ENCODE assay signal across 9 cellular contexts in the genomic region with DNA sequence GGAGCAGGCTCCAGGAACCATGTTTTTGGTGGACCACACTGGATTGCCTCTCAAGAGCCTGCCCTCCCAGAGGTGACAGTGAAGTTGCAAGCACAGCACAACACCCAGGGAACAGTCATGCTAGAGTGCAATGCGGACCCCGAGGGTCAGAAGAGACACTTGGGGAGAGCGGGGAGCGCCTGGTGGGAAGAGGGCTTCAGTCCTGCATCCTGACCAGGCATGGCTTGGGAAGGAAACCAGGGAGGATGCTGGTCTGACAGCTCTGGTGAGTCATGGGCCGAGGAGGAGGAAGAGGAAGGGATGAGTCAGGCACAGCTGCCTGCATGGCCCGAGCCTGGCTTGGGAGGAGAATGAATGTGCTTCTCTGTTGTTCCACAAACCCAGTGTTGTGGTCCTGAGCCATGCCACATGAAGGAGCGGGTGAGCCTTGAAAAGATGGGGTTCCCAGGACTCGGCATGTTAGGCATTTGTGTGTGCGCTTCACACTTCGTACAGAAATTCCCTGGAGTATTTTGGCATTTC. TPM values are rescaled to one million over a fixed set of nuclear protein-coding genes. Genes with fewer than 3 reads are reported as not detected.
A peak's percentile ranks its signal among the peaks of the same experiment; 100 is the strongest.
DNase-seq lines count a peak whose midpoint lies in the region; ATAC-seq and TF ChIP-seq lines count a peak whose summit lies in the region.
"Had no signal": no experiment of that assay in that cellular context is flagged by ENCODE, and none has a peak within 500 bp of the region (broad histone marks: within the 10 kb centered on the region; RNA-seq: fewer than 3 reads in every experiment).

No MANE protein-coding gene starts in this region.

- H3K4me3 ChIP-seq in gastroesophageal sphincter (no peak overlapping the region), upper lobe of left lung (no peak overlapping the region)

- 63% methylated on average over 8 of the region's 10 CpGs; no CpG with 5 or more reads in 1 of the 2 donors for WGBS in gastroesophageal sphincter (ENCODE audit: low coverage in 1 of 2), 2 donors
- WGBS in upper lobe of left lung, 2 donors = 32 to 33% methylated on average over 9 to 10 of the region's 10 CpGs

- H3K4me1 Mint-ChIP-seq in activated T-cell treated with anti-CD3 and anti-CD28 coated beads, Interleukin-2, amount 50 U/mL, for 72 hours (ENCODE audit: low read depth) = peaks cover 22% of the 10 kb centered on the region
- H3K4me1 Mint-ChIP-seq in osteocyte (ENCODE audit: unreplicated experiment) = peaks cover 67% of the 10 kb centered on the region

- H3K36me3 ChIP-seq in gastroesophageal sphincter (no peaks in the 10 kb centered on the region), upper lobe of left lung (no peaks in the 10 kb centered on the region)

- H3K4me1 ChIP-seq in gastroesophageal sphincter (peaks cover 4 to 62% (median 18%) of the 10 kb centered on the region in 3 donors), upper lobe of left lung (peaks cover 25 to 61% (median 41%) of the 10 kb centered on the region in 4 donors)

- DNase-seq in DMS 273 (lab: John Stamatoyannopoulos, UW; ENCODE audit: unreplicated experiment) (peak; percentile 81), NOMO-1 treated with DMSO at 0.1 percent for 48 hours (lab: John Stamatoyannopoulos, UW; ENCODE audit: unreplicated experiment) (peak; percentile 68), osteocyte (ENCODE audit: extremely low spot score, unreplicated experiment) (peak; percentile 87), upper lobe of left lung (peak in 1 of 2 donors; percentile 88), NCI-H2227 (lab: John Stamatoyannopoulos, UW; ENCODE audit: unreplicated experiment) (no peak)
- DNase-seq in activated T-cell treated with anti-CD3 and anti-CD28 coated beads, Interleukin-2, amount 50 U/mL, for 72 hours = peak; percentile 64 to 73

- H3K27ac ChIP-seq in gastroesophageal sphincter (peak overlapping the region; percentile 43 to 89 (median 84)), upper lobe of left lung (peak overlapping the region; percentile 70 to 86 (median 80))

- H3K9me3 ChIP-seq in gastroesophageal sphincter (no peaks in the 10 kb centered on the region), upper lobe of left lung (no peaks in the 10 kb centered on the region)

- TF ChIP-seq CTCF in gastroesophageal sphincter (IDR thresholded peaks at IDR 0.05) = no peak
- no peak for TF ChIP-seq CTCF in osteocyte (IDR thresholded peaks at IDR 0.05)
- TF ChIP-seq CTCF in upper lobe of left lung (IDR thresholded peaks at IDR 0.05) = no peak

- peak overlapping the region; percentile 50 to 58 for H3K4me3 Mint-ChIP-seq in activated T-cell treated with anti-CD3 and anti-CD28 coated beads, Interleukin-2, amount 50 U/mL, for 72 hours
- H3K4me3 Mint-ChIP-seq in osteocyte (ENCODE audit: unreplicated experiment) = no peak overlapping the region

- H3K36me3 Mint-ChIP-seq in activated T-cell treated with anti-CD3 and anti-CD28 coated beads, Interleukin-2, amount 50 U/mL, for 72 hours (ENCODE audit: insufficient read depth in 2 of 2) = no peaks in the 10 kb centered on the region
- H3K36me3 Mint-ChIP-seq in osteocyte (ENCODE audit: unreplicated experiment) = no peaks in the 10 kb centered on the region

- H3K27me3 Mint-ChIP-seq in activated T-cell treated with anti-CD3 and anti-CD28 coated beads, Interleukin-2, amount 50 U/mL, for 72 hours (ENCODE audit: low read depth) = no peaks in the 10 kb centered on the region
- H3K27me3 Mint-ChIP-seq in osteocyte (ENCODE audit: unreplicated experiment) = no peaks in the 10 kb centered on the region

- peak overlapping the region; percentile 66 for H3K27ac Mint-ChIP-seq in activated T-cell treated with anti-CD3 and anti-CD28 coated beads, Interleukin-2, amount 50 U/mL, for 72 hours
- H3K27ac Mint-ChIP-seq in osteocyte (ENCODE audit: unreplicated experiment) = peak overlapping the region; percentile 99

- TF ChIP-seq EP300 in gastroesophageal sphincter (IDR thresholded peaks at IDR 0.05) (no peak), upper lobe of left lung (IDR thresholded peaks at IDR 0.05) (no peak)

- H3K9me3 Mint-ChIP-seq in activated T-cell treated with anti-CD3 and anti-CD28 coated beads, Interleukin-2, amount 50 U/mL, for 72 hours = no peaks in the 10 kb centered on the region
- H3K9me3 Mint-ChIP-seq in osteocyte (ENCODE audit: unreplicated experiment) = no peaks in the 10 kb centered on the region

- H3K27me3 ChIP-seq in gastroesophageal sphincter (no peaks in the 10 kb centered on the region), upper lobe of left lung (no peaks in the 10 kb centered on the region)

- TF ChIP-seq POLR2A in gastroesophageal sphincter (IDR thresholded peaks at IDR 0.05) (no peak), upper lobe of left lung (IDR thresholded peaks at IDR 0.05) (no peak)

- peak; percentile 93 to 94 for ATAC-seq in activated T-cell treated with anti-CD3 and anti-CD28 coated beads, Interleukin-2, amount 50 U/mL, for 72 hours (replicated peaks in 1 of 2)
- ATAC-seq in gastroesophageal sphincter (peak; percentile 87), upper lobe of left lung (ENCODE audit: low FRiP score in 2 of 2) (peak; percentile 82 to 94), HG03460 (IDR thresholded peaks at IDR 0.05; ENCODE audit: unreplicated experiment) (no peak)

RNA-seq across cellular contexts. Expression of a gene that starts 29.5 kb away (rescaled TPM):
- not detected for total RNA-seq in activated T-cell treated with anti-CD3 and anti-CD28 coated beads, Interleukin-2, amount 50 U/mL, for 72 hours
- total RNA-seq in gastroesophageal sphincter (under 1 TPM in 1 of 4 donors, not detected in 3; 0.54 TPM), osteocyte (not detected in 2 replicates), upper lobe of left lung (1 to 10 TPM in 3 of 6 donors, under 1 TPM in 2, not detected in 1; 0.67 to 2.4 (median 1.1) TPM)
- total RNA-seq: subcutaneous adipose tissue had no signal

RNA-seq across cellular contexts. Expression of a gene that starts 41.1 kb away (rescaled TPM):
- total RNA-seq in activated T-cell treated with anti-CD3 and anti-CD28 coated beads, Interleukin-2, amount 50 U/mL, for 72 hours = not detected
- total RNA-seq in gastroesophageal sphincter = 1 to 10 TPM in 2 of 4 donors, under 1 TPM in 2; 0.62 to 2.5 (median 1.1) TPM
- not detected in 2 replicates for total RNA-seq in osteocyte
- total RNA-seq in upper lobe of left lung = 1 to 10 TPM in 5 of 6 donors, under 1 TPM in 1; 0.39 to 4.2 (median 1.9) TPM

RNA-seq across cellular contexts. Expression of a gene that starts 44.4 kb away (rescaled TPM):
- total RNA-seq in activated T-cell treated with anti-CD3 and anti-CD28 coated beads, Interleukin-2, amount 50 U/mL, for 72 hours = 1 to 10 TPM; 3.7 to 4.1 TPM
- total RNA-seq in gastroesophageal sphincter (10 to 100 TPM in 1 of 4 donors, 1 to 10 TPM in 3; 2.9 to 16.2 (median 8.9) TPM), osteocyte (25.6 and 27.7 TPM in 2 replicates), upper lobe of left lung (10 to 100 TPM; 40.6 to 93.1 (median 67.3) TPM)

RNA-seq across cellular contexts. Expression of a gene that starts 44.9 kb away (rescaled TPM):
- total RNA-seq in activated T-cell treated with anti-CD3 and anti-CD28 coated beads, Interleukin-2, amount 50 U/mL, for 72 hours = 100 to 1,000 TPM in 1 of 2 donors, 10 to 100 TPM in 1; 92.2 to 113 TPM
- total RNA-seq in gastroesophageal sphincter (10 to 100 TPM; 44.3 to 75.8 (median 51.8) TPM), osteocyte (70.1 and 71.1 TPM in 2 replicates), upper lobe of left lung (100 to 1,000 TPM in 1 of 6 donors, 10 to 100 TPM in 5; 62.5 to 148 (median 77.0) TPM)

RNA-seq across cellular contexts. Expression of a gene that starts 46.4 kb away (rescaled TPM):
- total RNA-seq in activated T-cell treated with anti-CD3 and anti-CD28 coated beads, Interleukin-2, amount 50 U/mL, for 72 hours = not detected
- total RNA-seq in gastroesophageal sphincter = not detected
- total RNA-seq in osteocyte = not detected in 2 replicates
- 1 to 10 TPM in 1 of 6 donors, under 1 TPM in 1, not detected in 4; 0.20 to 7.3 TPM for total RNA-seq in upper lobe of left lung
